In genomic region chr2:197138513-197138912, GRCh38 we compare ENCODE assay signal across 1 cellular context.
TF ChIP-seq lines count a peak whose summit lies in the region.

No MANE protein-coding gene starts in this region.

TF ChIP-seq in IMR-90, 13 proteins besides CTCF, POLR2A, EP300 and RAD21 (continued from another document):
- TF ChIP-seq RFX5 (IDR thresholded peaks at IDR 0.05; ENCODE audit: low read depth, low read length) (no peak), USF2 (IDR thresholded peaks at IDR 0.05; ENCODE audit: low read depth, low read length) (no peak), FOS (IDR thresholded peaks at IDR 0.05; ENCODE audit: low read depth, low read length) (no peak), RCOR1 (IDR thresholded peaks at IDR 0.05; ENCODE audit: insufficient replicate concordance, low read length) (no peak), SMC3 (IDR thresholded peaks at IDR 0.05; ENCODE audit: low read depth, low read length) (no peak), MXI1 (IDR thresholded peaks at IDR 0.05; ENCODE audit: borderline replicate concordance, low read depth, low read length) (no peak), ELK1 (IDR thresholded peaks at IDR 0.05; ENCODE audit: borderline replicate concordance, low read depth, low read length) (no peak), MAZ (IDR thresholded peaks at IDR 0.05; ENCODE audit: borderline replicate concordance, low read depth, low read length) (no peak), NFE2L2 (IDR thresholded peaks at IDR 0.05; ENCODE audit: low read depth, low read length) (no peak)
